Comparison of ENCODE assay signal across 2 cellular contexts in the genomic region with DNA sequence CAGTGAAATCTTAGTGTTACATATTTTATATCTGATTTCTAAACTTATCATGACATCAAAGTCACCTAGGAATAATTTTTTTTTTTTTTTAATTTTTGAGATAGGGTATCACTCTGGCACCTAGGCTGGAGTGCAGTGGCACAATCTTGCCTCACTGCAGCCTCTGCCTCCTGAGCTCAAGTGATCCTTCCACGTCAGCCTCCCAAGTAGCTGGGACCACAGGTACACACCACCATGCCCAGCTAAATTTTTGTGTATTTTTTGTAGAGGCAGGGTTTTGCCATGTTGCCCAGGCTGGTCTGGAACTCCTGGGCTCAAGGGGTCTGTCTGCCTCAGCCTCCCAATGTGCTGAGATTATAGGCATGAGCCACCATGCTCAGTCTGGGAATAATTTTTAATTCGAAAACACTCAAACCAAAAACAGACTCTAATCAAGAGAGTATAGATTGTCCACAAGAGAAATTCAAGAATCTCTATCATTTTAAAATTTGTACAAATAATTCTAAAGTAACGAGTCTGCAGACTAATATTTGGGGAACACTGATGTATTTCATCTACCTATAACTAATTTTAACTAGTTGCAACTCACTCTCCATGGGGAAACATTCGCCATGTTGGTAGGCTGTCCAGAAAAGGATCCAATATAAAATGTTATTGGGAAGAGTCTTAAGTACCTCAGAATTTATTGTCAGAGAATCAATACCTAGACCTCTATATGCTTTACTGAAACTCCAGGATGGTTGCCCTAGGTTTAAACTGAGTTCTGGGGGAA.
TF ChIP-seq lines count a peak whose summit lies in the region.

No MANE protein-coding gene starts in this region.

TF ChIP-seq in GM23338, 12 proteins besides CTCF, POLR2A, EP300 and RAD21:
- TF ChIP-seq EZH2 (IDR thresholded peaks at IDR 0.05; ENCODE audit: low read depth, unreplicated experiment) (no peak), JUNB (IDR thresholded peaks at IDR 0.05; ENCODE audit: unreplicated experiment) (no peak)

TF ChIP-seq in endothelial cell of umbilical vein, 7 proteins besides CTCF, POLR2A, EP300 and RAD21:
- no peak for TF ChIP-seq GATA2 (IDR thresholded peaks at IDR 0.05; ENCODE audit: insufficient read depth, insufficient read length, low read depth, low read length)
- TF ChIP-seq POLR2AphosphoS5 (IDR thresholded peaks at IDR 0.05; ENCODE audit: insufficient read depth, low read depth, low read length), result no peak
- TF ChIP-seq EZH2 (IDR thresholded peaks at IDR 0.05; ENCODE audit: borderline replicate concordance, low read depth, low read length, severe bottlenecking), result no peak
